ENCODE assay signal across 30 cellular contexts in genomic region chr18:35993013-35993412, GRCh38.
"Had no signal": no experiment of that assay in that cellular context is flagged by ENCODE, and none has a peak within 500 bp of the region (broad histone marks: within the 10 kb centered on the region; RNA-seq: fewer than 3 reads in every experiment).

No MANE protein-coding gene starts in this region.

- H3K4me1 ChIP-seq: esophagus muscularis mucosa, foreskin keratinocyte, gastrocnemius medialis had no signal

- H3K27ac ChIP-seq: brain microvascular endothelial cell, esophagus muscularis mucosa, foreskin keratinocyte, gastrocnemius medialis, WERI-Rb-1 had no signal

- FAIRE-seq: astrocyte, bronchial epithelial cell had no signal

- DNase-seq: activated B cell treated with CpG ODN at 0.5 μM for 24 hours; activated CD4-positive, alpha-beta T cell treated with anti-CD3 and anti-CD28 coated beads for 48 hours; activated CD4-positive, alpha-beta T cell treated with anti-CD3 and anti-CD28 coated beads, Interleukin-2, amount 50 U/mL, for 1 hour; activated CD4-positive, alpha-beta T cell treated with anti-CD3 and anti-CD28 coated beads, Interleukin-2, amount 50 U/mL, for 48 hours; activated CD8-positive, alpha-beta memory T cell treated with anti-CD3 and anti-CD28 coated beads for 24 hours; activated CD8-positive, alpha-beta T cell treated with anti-CD3 and anti-CD28 coated beads for 36 hours; activated effector memory CD4-positive, alpha-beta T cell treated with Interleukin-2 at 50 U/mL for 16 hours; activated gamma-delta T cell treated with Interleukin-2 at 50 U/mL for 16 hours; activated naive CD4-positive, alpha-beta T cell treated with anti-CD3 and anti-CD28 coated beads, Interleukin-2, amount 50 U/mL, for 16 hours; activated naive CD4-positive, alpha-beta T cell treated with Interleukin-2 at 50 U/mL for 16 hours; activated T-cell treated with anti-CD3 and anti-CD28 coated beads, Interleukin-2, amount 50 U/mL, for 4 hours; amniotic stem cell; anterior cingulate cortex; brain microvascular endothelial cell; cortex of kidney; dermis blood vessel endothelial cell; effector CD4-positive, alpha-beta T cell; effector memory CD8-positive, alpha-beta T cell; erythroblast; foreskin keratinocyte; gastrocnemius medialis; T-helper 1 cell; T-helper 17 cell; T1000; WERI-Rb-1 had no signal

- H3K9me3 ChIP-seq: esophagus muscularis mucosa, gastrocnemius medialis had no signal

- H3K27me3 ChIP-seq: brain microvascular endothelial cell, esophagus muscularis mucosa, foreskin keratinocyte, gastrocnemius medialis had no signal

- ATAC-seq: activated CD4-positive, CD25-positive, alpha-beta regulatory T cell treated with anti-CD3 and anti-CD28 coated beads, Interleukin-2, amount 50 U/mL, for 24 hours; activated CD8-positive, alpha-beta T cell treated with anti-CD3 and anti-CD28 coated beads for 36 hours; activated T-cell treated with anti-CD3 and anti-CD28 coated beads, Interleukin-2, amount 50 U/mL, for 4 hours; activated T-helper 17 cell treated with anti-CD3 and anti-CD28 coated beads, Interleukin-2, amount 50 U/mL, for 72 hours; effector memory CD8-positive, alpha-beta T cell; foreskin keratinocyte; T-helper 17 cell had no signal

- H3K4me3 ChIP-seq: esophagus muscularis mucosa, gastrocnemius medialis had no signal
